ENCODE assay signal across 15 cellular contexts in genomic region chr3:194121881-194122280, GRCh38. TPM values are rescaled to one million over a fixed set of nuclear protein-coding genes. Genes with fewer than 3 reads are reported as not detected.
DNase-seq lines count a peak whose midpoint lies in the region; ATAC-seq and TF ChIP-seq lines count a peak whose summit lies in the region.
"Had no signal": no experiment of that assay in that cellular context is flagged by ENCODE, and none has a peak within 500 bp of the region (broad histone marks: within the 10 kb centered on the region; RNA-seq: fewer than 3 reads in every experiment).

No MANE protein-coding gene starts in this region.

- BruUV-seq in Panc1 (replicated peaks; lab: Mats Ljungman, UMichigan): no TSS peak

- H3K27ac Mint-ChIP-seq in activated naive CD4-positive, alpha-beta T cell treated with anti-CD3 and anti-CD28 coated beads, Interleukin-2, amount 50 U/mL, for 72 hours: no peak overlapping the region
- H3K27ac Mint-ChIP-seq: activated naive CD8-positive, alpha-beta T cell treated with anti-CD3 and anti-CD28 coated beads, Interleukin-2, amount 50 U/mL, for 24 hours had no signal

- H3K4me3 ChIP-seq in Panc1 (ENCODE audit: low read depth in 2 of 2, low read length in 2 of 2): no peak overlapping the region
- H3K4me3 ChIP-seq: prostate gland had no signal

- DNase-seq in EH (ENCODE audit: low read depth): peak; percentile 29
- no peak for DNase-seq in Panc1 (ENCODE audit: low read depth, low spot score)
- peak; percentile 99 for DNase-seq in renal cortical epithelial cell (ENCODE audit: low read depth)
- DNase-seq in activated naive CD4-positive, alpha-beta T cell treated with anti-CD3 and anti-CD28 coated beads, Interleukin-2, amount 50 U/mL, for 72 hours (ENCODE audit: low spot score in 2 of 2): no peak
- DNase-seq in activated CD4-positive, alpha-beta T cell treated with anti-CD3 and anti-CD28 coated beads for 1 hour: no peak
- DNase-seq in iPS-NIHi11 (ENCODE audit: low spot score): no peak
- no peak for DNase-seq in stimulated activated CD4-positive, alpha-beta T cell treated with anti-CD3 and anti-CD28 coated beads, Interleukin-1b, Interleukin-23, amount 100 ng/mL, for 48 hours
- DNase-seq: activated naive CD8-positive, alpha-beta T cell treated with anti-CD3 and anti-CD28 coated beads, Interleukin-2, amount 50 U/mL, for 24 hours; activated T-cell treated with anti-CD3 and anti-CD28 coated beads, Interleukin-2, amount 50 U/mL, for 48 hours; DMS153; NCI-H1417 treated with DMSO at 0.1 percent for 48 hours; NCI-H2227 treated with DMSO at 0.1 percent for 48 hours had no signal

- H3K36me3 ChIP-seq in Panc1 (ENCODE audit: control insufficient read depth, insufficient read depth, low read length): no peaks in the 10 kb centered on the region
- H3K36me3 ChIP-seq: prostate gland had no signal

- H3K4me1 ChIP-seq in Panc1 (ENCODE audit: control insufficient read depth, insufficient read depth, low read length): peaks cover 9% of the 10 kb centered on the region
- H3K4me1 ChIP-seq: prostate gland had no signal

- ATAC-seq in Panc1: peak; percentile 68
- peak; percentile 41 for ATAC-seq in esophagus mucosa
- ATAC-seq in activated naive CD4-positive, alpha-beta T cell treated with anti-CD3 and anti-CD28 coated beads, Interleukin-2, amount 50 U/mL, for 72 hours: no peak
- ATAC-seq: activated naive CD8-positive, alpha-beta T cell treated with anti-CD3 and anti-CD28 coated beads, Interleukin-2, amount 50 U/mL, for 24 hours; left colon had no signal

- no peak overlapping the region for H3K27ac ChIP-seq in Panc1 (ENCODE audit: low read length)
- H3K27ac ChIP-seq: prostate gland had no signal

- H3K36me3 Mint-ChIP-seq in activated naive CD4-positive, alpha-beta T cell treated with anti-CD3 and anti-CD28 coated beads, Interleukin-2, amount 50 U/mL, for 72 hours: no peaks in the 10 kb centered on the region

- POLR2A ChIA-PET in Panc1 (lab: Charles Lee): no interaction called here

- no peak for TF ChIP-seq CTCF in Panc1 (IDR thresholded peaks at IDR 0.05)

- intact Hi-C loops in Panc1 (cut with micrococcal nuclease; ENCODE audit: unreplicated experiment): no loop called here

- in situ Hi-C loops in Panc1 (cut with HindIII; ENCODE audit: low pct_unique_long_range_greater_than_20kb, low sequenced_read_pairs): no loop called here

- CTCF ChIA-PET in Panc1 (lab: Charles Lee): no interaction called here

- no peaks in the 10 kb centered on the region for H3K9me3 Mint-ChIP-seq in activated naive CD4-positive, alpha-beta T cell treated with anti-CD3 and anti-CD28 coated beads, Interleukin-2, amount 50 U/mL, for 72 hours
- H3K9me3 Mint-ChIP-seq: activated naive CD8-positive, alpha-beta T cell treated with anti-CD3 and anti-CD28 coated beads, Interleukin-2, amount 50 U/mL, for 24 hours had no signal

- no peaks in the 10 kb centered on the region for H3K27me3 ChIP-seq in Panc1 (ENCODE audit: control insufficient read depth, insufficient read depth, low read length)

- H3K9me3 ChIP-seq in Panc1 (ENCODE audit: control insufficient read depth, insufficient read depth, low read depth, low read length): no peaks in the 10 kb centered on the region
- H3K9me3 ChIP-seq: prostate gland had no signal

RNA-seq across cellular contexts. Expression of gene HES1, which starts 14.1 kb away (rescaled TPM):
- 28.5 TPM for total RNA-seq in Panc1 (2021; ENCODE audit: unreplicated experiment)
- 33.2 TPM for polyA plus RNA-seq in Panc1 (2012; ENCODE audit: insufficient read length)
- 95.2 TPM for total RNA-seq in esophagus mucosa
- 9.4 and 18.6 TPM in 2 replicates for total RNA-seq in renal cortical epithelial cell
- total RNA-seq in activated naive CD4-positive, alpha-beta T cell treated with anti-CD3 and anti-CD28 coated beads, Interleukin-2, amount 50 U/mL, for 72 hours: 1 to 10 TPM in 1 of 2 donors, not detected in 1; 2.5 TPM

Comparison
In these comparisons a context has a peak if more than half of its experiments do, and no peak if none do; other contexts are left out.
1. DNase-seq: peak in EH (single experiment) and renal cortical epithelial cell (single experiment); none in Panc1 (single experiment), activated naive CD4-positive, alpha-beta T cell treated with anti-CD3 and anti-CD28 coated beads, Interleukin-2, amount 50 U/mL, for 72 hours (0 of 2), activated CD4-positive, alpha-beta T cell treated with anti-CD3 and anti-CD28 coated beads for 1 hour (single experiment), iPS-NIHi11 (single experiment) and stimulated activated CD4-positive, alpha-beta T cell treated with anti-CD3 and anti-CD28 coated beads, Interleukin-1b, Interleukin-23, amount 100 ng/mL, for 48 hours (single experiment).
2. ATAC-seq: peak in Panc1 (single experiment) and esophagus mucosa (single experiment); none in activated naive CD4-positive, alpha-beta T cell treated with anti-CD3 and anti-CD28 coated beads, Interleukin-2, amount 50 U/mL, for 72 hours (0 of 2).